8 cellular contexts compared by ENCODE assay signal in genomic region chr6:149129401-149130077, GRCh38.
DNase-seq lines count a peak whose midpoint lies in the region; ATAC-seq, FAIRE-seq and TF ChIP-seq lines count a peak whose summit lies in the region.

No MANE protein-coding gene starts in this region.

- no peaks in the 10 kb centered on the region for H3K27me3 ChIP-seq in astrocyte (ENCODE audit: insufficient read depth, low read length)

- DNase-seq in LHCN-M2 (ENCODE audit: low read depth) (peak; percentile 72), astrocyte (ENCODE audit: low read depth) (peak; percentile 66), renal cortical epithelial cell (ENCODE audit: low read depth) (peak; percentile 93), NCI-H2081 treated with DMSO at 0.1 percent for 48 hours (lab: John Stamatoyannopoulos, UW) (no peak), LoVo (ENCODE audit: low spot score) (no peak), T-helper 9 cell (no peak)

- no peaks in the 10 kb centered on the region for H3K4me1 ChIP-seq in astrocyte (ENCODE audit: insufficient read depth, low read length)

- H3K27ac Mint-ChIP-seq in astrocyte (ENCODE audit: unreplicated experiment): no peak overlapping the region

- H3K79me2 ChIP-seq in astrocyte (ENCODE audit: insufficient read depth, low read length): no peaks in the 10 kb centered on the region

- no peak overlapping the region for H3K4me3 ChIP-seq in astrocyte (ENCODE audit: insufficient read depth, low read depth, low read length)

- no peaks in the 10 kb centered on the region for H3K9me3 ChIP-seq in astrocyte (ENCODE audit: insufficient read depth, low read depth, low read length)

- ATAC-seq in GM19043 (IDR thresholded peaks at IDR 0.05; ENCODE audit: low read depth, unreplicated experiment) (peak; percentile 57), GM21825 (IDR thresholded peaks at IDR 0.05; ENCODE audit: unreplicated experiment) (no peak)

- FAIRE-seq in astrocyte (lab: Jason Lieb, UNC): peak; percentile 52

- no peak for TF ChIP-seq CTCF in astrocyte (IDR thresholded peaks at IDR 0.05; ENCODE audit: insufficient read depth, low read depth, low read length)

- H3K9me3 Mint-ChIP-seq in astrocyte (ENCODE audit: unreplicated experiment): peaks cover 3% of the 10 kb centered on the region

- no peak overlapping the region for H3K27ac ChIP-seq in astrocyte (ENCODE audit: low read depth, low read length)

- peaks cover 3% of the 10 kb centered on the region for H3K4me1 Mint-ChIP-seq in astrocyte (ENCODE audit: low read depth, unreplicated experiment)

- H4K20me1 ChIP-seq in astrocyte (ENCODE audit: insufficient read depth, low read length): no peaks in the 10 kb centered on the region

- H3K4me3 Mint-ChIP-seq in astrocyte (ENCODE audit: unreplicated experiment): no peak overlapping the region

- no peaks in the 10 kb centered on the region for H3K36me3 ChIP-seq in astrocyte (ENCODE audit: insufficient read depth, low read length)

- no peak overlapping the region for H3K9ac ChIP-seq in astrocyte (ENCODE audit: low read length)

- H2AFZ ChIP-seq in astrocyte (ENCODE audit: low read depth, low read length): no peak overlapping the region

- H3K4me2 ChIP-seq in astrocyte (ENCODE audit: low read length): no peak overlapping the region

- peaks cover 2% of the 10 kb centered on the region for H3K36me3 Mint-ChIP-seq in astrocyte (ENCODE audit: low read depth, unreplicated experiment)

- H3K27me3 Mint-ChIP-seq in astrocyte (ENCODE audit: low read depth, unreplicated experiment): no peaks in the 10 kb centered on the region

Comparison
In these comparisons a context has a peak if more than half of its experiments do, and no peak if none do; other contexts are left out.
1. DNase-seq: peak in LHCN-M2 (single experiment), astrocyte (single experiment) and renal cortical epithelial cell (single experiment); none in NCI-H2081 treated with DMSO at 0.1 percent for 48 hours (single experiment), LoVo (single experiment) and T-helper 9 cell (single experiment).